Comparison of ENCODE assay signal across 1 cellular context in the genomic region with DNA sequence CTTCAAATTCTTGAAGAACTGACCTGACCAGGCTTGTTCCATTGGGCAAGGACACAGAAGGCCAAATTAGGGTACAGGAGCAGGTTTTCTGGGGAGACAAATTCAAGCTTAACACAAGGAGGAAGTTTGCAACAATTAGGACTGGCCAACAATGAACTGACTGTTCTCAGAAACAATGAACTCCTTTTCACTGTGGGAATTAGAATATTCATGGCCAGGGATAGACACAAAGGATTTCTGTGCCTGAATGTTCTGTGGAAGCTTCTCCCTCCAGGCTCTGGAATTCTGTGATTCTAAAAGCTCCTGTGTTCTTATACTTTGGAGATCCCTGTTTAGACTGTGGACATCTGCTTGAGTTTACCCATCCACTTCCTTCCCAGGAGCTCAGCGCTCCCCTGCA.
TF ChIP-seq lines count a peak whose summit lies in the region.

No MANE protein-coding gene starts in this region.

TF ChIP-seq in WTC11, 78 proteins besides CTCF, POLR2A, EP300 and RAD21 (continued from another document):
- TF ChIP-seq ATF6 (CRISPR knock-in tag; IDR thresholded peaks at IDR 0.05) (no peak), ERG (CRISPR knock-in tag; IDR thresholded peaks at IDR 0.05) (no peak), NR1H2 (CRISPR knock-in tag; IDR thresholded peaks at IDR 0.05) (no peak), E2F1 (CRISPR knock-in tag; IDR thresholded peaks at IDR 0.05) (no peak), JAZF1 (CRISPR knock-in tag; IDR thresholded peaks at IDR 0.05) (no peak)
